Comparison of ENCODE assay signal across 13 cellular contexts in genomic region chr13:110628477-110628793, GRCh38. TPM values are rescaled to one million over a fixed set of nuclear protein-coding genes. Genes with fewer than 3 reads are reported as not detected.
DNase-seq lines count a peak whose midpoint lies in the region; ATAC-seq, FAIRE-seq and TF ChIP-seq lines count a peak whose summit lies in the region.
"Had no signal": no experiment of that assay in that cellular context is flagged by ENCODE, and none has a peak within 500 bp of the region (broad histone marks: within the 10 kb centered on the region; RNA-seq: fewer than 3 reads in every experiment).

No MANE protein-coding gene starts in this region.

- intact Hi-C loops in activated CD4-positive, alpha-beta T cell treated with anti-CD3 and anti-CD28 coated beads for 36 hours (cut with DNase I, micrococcal nuclease): no loop called here
- intact Hi-C loops in stomach (cut with DNase I; ENCODE audit: low total_unique reads): no loop called here

- no peak for FAIRE-seq in GM19239 (lab: Jason Lieb, UNC)

- CTCF ChIA-PET in activated CD4-positive, alpha-beta T cell treated with anti-CD3 and anti-CD28 coated beads for 36 hours (lab: Charles Lee): interaction anchor here (2.0 kb wide), 1 partner anchor 10 kb away, joined by 6 read pairs; no protein-coding TSS in a partner anchor

- H3K4me3 Mint-ChIP-seq in activated CD4-positive, alpha-beta T cell treated with anti-CD3 and anti-CD28 coated beads for 36 hours: no peak overlapping the region
- H3K4me3 Mint-ChIP-seq in chondrocyte (ENCODE audit: unreplicated experiment): no peak overlapping the region

- H3K4me1 ChIP-seq in stomach: peaks cover 42 to 81% (median 61%) of the 10 kb centered on the region in 4 donors
- H3K4me1 ChIP-seq: Caco-2, right lobe of liver had no signal

- 72 to 90% (median 86%) methylated on average over 13 of the region's 13 CpGs for WGBS in stomach, 5 donors

- H3K9me3 Mint-ChIP-seq in activated CD4-positive, alpha-beta T cell treated with anti-CD3 and anti-CD28 coated beads for 36 hours (ENCODE audit: low read depth): no peaks in the 10 kb centered on the region
- no peaks in the 10 kb centered on the region for H3K9me3 Mint-ChIP-seq in chondrocyte (ENCODE audit: low read depth)

- no peak for TF ChIP-seq POLR2A in stomach (IDR thresholded peaks at IDR 0.05)
- TF ChIP-seq POLR2A in erythroblast (IDR thresholded peaks at IDR 0.05; ENCODE audit: low read length): no peak

- peak overlapping the region in 4 of 5 donors; percentile 12 to 82 (median 62) for H3K27ac ChIP-seq in stomach
- H3K27ac ChIP-seq: 22Rv1, right lobe of liver had no signal

- TF ChIP-seq CTCF in chondrocyte (IDR thresholded peaks at IDR 0.05) (no peak), stomach (IDR thresholded peaks at IDR 0.05) (no peak)

- peaks cover 24 to 65% (median 57%) of the 10 kb centered on the region in 4 donors for H3K36me3 ChIP-seq in stomach

- no peak overlapping the region for H3K4me3 ChIP-seq in stomach
- H3K4me3 ChIP-seq: right lobe of liver had no signal

- POLR2A ChIA-PET in activated CD4-positive, alpha-beta T cell treated with anti-CD3 and anti-CD28 coated beads for 36 hours (lab: Charles Lee): no interaction called here

- peak overlapping the region; percentile 47 for H3K27ac Mint-ChIP-seq in activated CD4-positive, alpha-beta T cell treated with anti-CD3 and anti-CD28 coated beads for 36 hours
- H3K27ac Mint-ChIP-seq in chondrocyte (ENCODE audit: unreplicated experiment): peak overlapping the region; percentile 78

- H3K4me1 Mint-ChIP-seq in activated CD4-positive, alpha-beta T cell treated with anti-CD3 and anti-CD28 coated beads for 36 hours: peaks cover 24% of the 10 kb centered on the region
- peaks cover 24% of the 10 kb centered on the region for H3K4me1 Mint-ChIP-seq in chondrocyte (ENCODE audit: low read depth)

- H3K27me3 ChIP-seq in stomach: no peaks in the 10 kb centered on the region
- H3K27me3 ChIP-seq: right lobe of liver had no signal

- H3K9me3 ChIP-seq in stomach: no peaks in the 10 kb centered on the region
- H3K9me3 ChIP-seq: Caco-2, right lobe of liver had no signal

- TF ChIP-seq EP300 in stomach (IDR thresholded peaks at IDR 0.05): no peak

- ATAC-seq in activated CD4-positive, alpha-beta T cell treated with anti-CD3 and anti-CD28 coated beads for 36 hours: no peak
- ATAC-seq in left lobe of liver (peak; percentile 18), GM18909 (IDR thresholded peaks at IDR 0.05; ENCODE audit: poor library complexity, unreplicated experiment) (no peak)

- DNase-seq in activated CD4-positive, alpha-beta T cell treated with anti-CD3 and anti-CD28 coated beads for 36 hours: no peak
- DNase-seq in activated CD4-positive, alpha-beta T cell treated with anti-CD3 and anti-CD28 coated beads, Interleukin-2, amount 50 U/mL, for 4 hours: no peak
- DNase-seq in chondrocyte (ENCODE audit: low spot score) (no peak), left lobe of liver (ENCODE audit: low spot score) (no peak), stomach (no peak), erythroblast (lab: John Stamatoyannopoulos, UW) (no peak), GM19239 (ENCODE audit: insufficient read length, low spot score) (no peak)
- DNase-seq: activated T-cell treated with anti-CD3 and anti-CD28 coated beads for 4 hours, aorta, Caco-2, right lobe of liver had no signal

- peaks cover 20% of the 10 kb centered on the region for H3K36me3 Mint-ChIP-seq in activated CD4-positive, alpha-beta T cell treated with anti-CD3 and anti-CD28 coated beads for 36 hours (ENCODE audit: low read depth)
- H3K36me3 Mint-ChIP-seq in chondrocyte (ENCODE audit: low read depth): peaks cover 3% of the 10 kb centered on the region

- H3K27me3 Mint-ChIP-seq in activated CD4-positive, alpha-beta T cell treated with anti-CD3 and anti-CD28 coated beads for 36 hours: no peaks in the 10 kb centered on the region
- no peaks in the 10 kb centered on the region for H3K27me3 Mint-ChIP-seq in chondrocyte (ENCODE audit: low read depth)

RNA-seq across cellular contexts. Expression of gene NAXD, which starts 13.1 kb away (rescaled TPM):
- 10 to 100 TPM; 19.6 to 23.3 TPM for total RNA-seq in activated CD4-positive, alpha-beta T cell treated with anti-CD3 and anti-CD28 coated beads for 36 hours
- total RNA-seq in chondrocyte (23.5 to 28.4 TPM (median 27.1 TPM) in 3 replicates), left lobe of liver (34.4 TPM), stomach (10 to 100 TPM; 25.7 to 50.7 (median 34.4) TPM)
- polyA plus RNA-seq in stomach: 10 to 100 TPM; 38.4 to 44.7 (median 41.4) TPM
